8 cellular contexts compared by ENCODE assay signal in genomic region chr19:7829561-7830271, GRCh38. TPM values are rescaled to one million over a fixed set of nuclear protein-coding genes. Genes with fewer than 3 reads are reported as not detected.
DNase-seq lines count a peak whose midpoint lies in the region; ATAC-seq and TF ChIP-seq lines count a peak whose summit lies in the region.

Gene EVI5L (plus strand): TSS chr19:7830218. CDS start chr19:7846543, 16,325 bp downstream.

- peaks cover 25% of the 10 kb centered on the region for H3K4me1 Mint-ChIP-seq in CD14-positive monocyte
- H3K4me1 Mint-ChIP-seq in activated CD4-positive, alpha-beta memory T cell treated with anti-CD3 and anti-CD28 coated beads, Interleukin-2, amount 10 ng/mL, durations not matched to agents 7 days and 5 days, result peaks cover 22% of the 10 kb centered on the region

- no peak for TF ChIP-seq CTCF in CD14-positive monocyte (IDR thresholded peaks at IDR 0.05)
- no peak for TF ChIP-seq CTCF in right lobe of liver (IDR thresholded peaks at IDR 0.05)

- no peaks in the 10 kb centered on the region for H3K4me1 ChIP-seq in right lobe of liver

- H3K9me3 ChIP-seq in right lobe of liver, result no peaks in the 10 kb centered on the region

- ATAC-seq in GM19452 (IDR thresholded peaks at IDR 0.05; ENCODE audit: unreplicated experiment), result peak; percentile 81
- ATAC-seq in HG03575 (IDR thresholded peaks at IDR 0.05; ENCODE audit: extremely low read depth, insufficient number of reproducible peaks, low FRiP score, unreplicated experiment), result peak; percentile 65
- peak; percentile 88 to 93 (median 91) for ATAC-seq in right lobe of liver

- H3K27ac Mint-ChIP-seq in CD14-positive monocyte, result peak within 1 kb of the TSS; percentile 83 to 97 (median 92)
- peak within 1 kb of the TSS; percentile 82 for H3K27ac Mint-ChIP-seq in activated CD4-positive, alpha-beta memory T cell treated with anti-CD3 and anti-CD28 coated beads, Interleukin-2, amount 10 ng/mL, durations not matched to agents 7 days and 5 days

- H3K27me3 Mint-ChIP-seq in CD14-positive monocyte (ENCODE audit: low read depth in 3 of 3), result peaks cover 28 to 32% (median 28%) of the 10 kb centered on the region in 3 donors
- peaks cover 6% of the 10 kb centered on the region for H3K27me3 Mint-ChIP-seq in activated CD4-positive, alpha-beta memory T cell treated with anti-CD3 and anti-CD28 coated beads, Interleukin-2, amount 10 ng/mL, durations not matched to agents 7 days and 5 days

- H3K36me3 Mint-ChIP-seq in CD14-positive monocyte, result no peaks in the 10 kb centered on the region
- H3K36me3 Mint-ChIP-seq in activated CD4-positive, alpha-beta memory T cell treated with anti-CD3 and anti-CD28 coated beads, Interleukin-2, amount 10 ng/mL, durations not matched to agents 7 days and 5 days (ENCODE audit: low read depth), result no peaks in the 10 kb centered on the region

- intact Hi-C loops in CD14-positive monocyte (cut with micrococcal nuclease), result no loop called here
- intact Hi-C loops in right lobe of liver (cut with DNase I), result no loop called here

- no peak for TF ChIP-seq POLR2A in right lobe of liver (IDR thresholded peaks at IDR 0.05)

- H3K4me3 Mint-ChIP-seq in CD14-positive monocyte, result peak within 1 kb of the TSS; percentile 81 to 84
- H3K4me3 Mint-ChIP-seq in activated CD4-positive, alpha-beta memory T cell treated with anti-CD3 and anti-CD28 coated beads, Interleukin-2, amount 10 ng/mL, durations not matched to agents 7 days and 5 days, result peak within 1 kb of the TSS; percentile 80

- H3K36me3 ChIP-seq in right lobe of liver, result no peaks in the 10 kb centered on the region

- POLR2A ChIA-PET in activated CD4-positive, alpha-beta memory T cell treated with anti-CD3 and anti-CD28 coated beads, Interleukin-2, amount 10 ng/mL, durations not matched to agents 7 days and 5 days (lab: Charles Lee), result interaction anchor here (1.0 kb wide), 1 partner anchor 308 kb away, joined by 3 read pairs; the partner anchor contains the start of gene MCOLN1

- WGBS in right lobe of liver (ENCODE audit: insufficient coverage, low coverage, low lambda C conversion rate, missing lambda C conversion rate), result 0% methylated on average over 44 of the region's 45 CpGs

- H3K9me3 Mint-ChIP-seq in CD14-positive monocyte, result peaks cover 0 to 2% (median 1%) of the 10 kb centered on the region in 7 donors
- no peaks in the 10 kb centered on the region for H3K9me3 Mint-ChIP-seq in activated CD4-positive, alpha-beta memory T cell treated with anti-CD3 and anti-CD28 coated beads, Interleukin-2, amount 10 ng/mL, durations not matched to agents 7 days and 5 days

- peak within 1 kb of the TSS; percentile 51 to 76 (median 55) for H3K4me3 ChIP-seq in right lobe of liver

- H3K27me3 ChIP-seq in right lobe of liver, result no peaks in the 10 kb centered on the region

- CTCF ChIA-PET in activated CD4-positive, alpha-beta memory T cell treated with anti-CD3 and anti-CD28 coated beads, Interleukin-2, amount 10 ng/mL, durations not matched to agents 7 days and 5 days (lab: Charles Lee), result interaction anchor here (1.2 kb wide), 2 partner anchors 30 to 261 kb away, joined by 3 to 5 read pairs; no protein-coding TSS in a partner anchor

- DNase-seq in CD14-positive monocyte (ENCODE audit: low spot score) (peak; percentile 99), NCI-H82 (lab: John Stamatoyannopoulos, UW) (peak; percentile 100), ecto neural progenitor cell (ENCODE audit: low spot score) (peak; percentile 99), right lobe of liver (peak; percentile 99)
- DNase-seq in activated CD4-positive, alpha-beta memory T cell treated with anti-CD3 and anti-CD28 coated beads, Interleukin-2, amount 10 ng/mL, durations not matched to agents 7 days and 5 days, result peak; percentile 99
- DNase-seq in stimulated activated CD4-positive, alpha-beta T cell treated with anti-CD3 and anti-CD28 coated beads, Interleukin-4, amount 100 ng/mL, for 24 hours, result peak; percentile 100

- H3K27ac ChIP-seq in right lobe of liver, result no peak within 1 kb of the TSS

RNA-seq across cellular contexts. Expression of gene EVI5L, which starts in this region (rescaled TPM):
- polyA plus RNA-seq in CD14-positive monocyte, result 1 to 10 TPM in 1 of 2 donors, under 1 TPM in 1; 0.76 to 1.3 TPM
- 1 to 10 TPM; 7.0 to 7.7 TPM for total RNA-seq in activated CD4-positive, alpha-beta memory T cell treated with anti-CD3 and anti-CD28 coated beads, Interleukin-2, amount 10 ng/mL, durations not matched to agents 7 days and 5 days
- total RNA-seq in right lobe of liver, result 1 to 10 TPM; 3.7 to 6.3 (median 4.9) TPM
